In the genomic region with DNA sequence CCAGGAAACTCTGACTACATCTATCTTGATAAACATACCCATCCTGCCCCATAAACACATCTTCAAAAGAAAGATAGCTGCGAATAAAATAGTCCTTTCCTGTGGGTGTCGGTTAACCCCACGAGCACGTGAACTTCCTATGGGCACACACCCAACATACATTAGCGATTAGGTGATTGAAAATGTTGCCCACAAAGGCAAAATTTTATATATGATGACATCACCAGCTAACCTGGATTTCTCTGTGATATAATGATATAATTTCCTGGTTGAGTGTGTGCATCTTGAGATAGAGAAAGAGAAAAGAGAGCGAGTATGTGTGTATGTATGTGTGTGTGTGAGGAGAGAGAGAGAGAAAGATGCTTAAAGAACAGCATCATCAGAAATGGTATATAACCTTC, we compare ENCODE assay signal across 7 cellular contexts.
DNase-seq lines count a peak whose midpoint lies in the region; ATAC-seq and TF ChIP-seq lines count a peak whose summit lies in the region.

No MANE protein-coding gene starts in this region.

- peak; percentile 40 for DNase-seq in RKO (ENCODE audit: low spot score)
- peak; percentile 71 for DNase-seq in activated naive CD4-positive, alpha-beta T cell treated with anti-CD3 and anti-CD28 coated beads for 36 hours
- no peak for DNase-seq in lower lobe of right lung
- DNase-seq in thoracic aorta (ENCODE audit: low spot score), result no peak
- DNase-seq in uterus, result no peak

- H3K4me1 ChIP-seq in lower lobe of right lung, result peaks cover 42% of the 10 kb centered on the region
- H3K4me1 ChIP-seq in thoracic aorta (ENCODE audit: control insufficient read depth in 1 of 2, low read depth in 2 of 2), result peaks cover 7 to 14% of the 10 kb centered on the region in 2 donors
- H3K4me1 ChIP-seq in uterus, result no peaks in the 10 kb centered on the region

- peak; percentile 26 for ATAC-seq in GM18498 (IDR thresholded peaks at IDR 0.05; ENCODE audit: unreplicated experiment)
- ATAC-seq in HG02943 (IDR thresholded peaks at IDR 0.05; ENCODE audit: low read depth, unreplicated experiment), result peak; percentile 9
- no peak for ATAC-seq in lower lobe of right lung
- ATAC-seq in thoracic aorta (ENCODE audit: insufficient number of reproducible peaks, low FRiP score, low read depth), result no peak

- H3K9me3 Mint-ChIP-seq in activated naive CD4-positive, alpha-beta T cell treated with anti-CD3 and anti-CD28 coated beads for 36 hours, result no peaks in the 10 kb centered on the region

- H3K4me3 ChIP-seq in lower lobe of right lung, result peak overlapping the region; percentile 57
- H3K4me3 ChIP-seq in thoracic aorta, result peak overlapping the region; percentile 74
- H3K4me3 ChIP-seq in uterus, result peak overlapping the region in 1 of 2 donors; percentile 7

- no peak for TF ChIP-seq POLR2A in uterus (IDR thresholded peaks at IDR 0.05)

- H3K36me3 ChIP-seq in lower lobe of right lung (no peaks in the 10 kb centered on the region), thoracic aorta (no peaks in the 10 kb centered on the region), uterus (no peaks in the 10 kb centered on the region)

- no peak overlapping the region for H3K27ac Mint-ChIP-seq in activated naive CD4-positive, alpha-beta T cell treated with anti-CD3 and anti-CD28 coated beads for 36 hours

- H3K27me3 Mint-ChIP-seq in activated naive CD4-positive, alpha-beta T cell treated with anti-CD3 and anti-CD28 coated beads for 36 hours (ENCODE audit: low read depth), result no peaks in the 10 kb centered on the region

- CTCF ChIA-PET in activated naive CD4-positive, alpha-beta T cell treated with anti-CD3 and anti-CD28 coated beads for 36 hours (lab: Charles Lee), result interaction anchor here (0.5 to 0.8 kb wide), 2 partner anchors 44 to 65 kb away, joined by 3 to 8 read pairs; no protein-coding TSS in a partner anchor

- no peak for TF ChIP-seq CTCF in lower lobe of right lung (IDR thresholded peaks at IDR 0.05)
- no peak for TF ChIP-seq CTCF in thoracic aorta (IDR thresholded peaks at IDR 0.05)
- no peak for TF ChIP-seq CTCF in uterus (IDR thresholded peaks at IDR 0.05)

- H3K27ac ChIP-seq in lower lobe of right lung, result peak overlapping the region; percentile 80
- H3K27ac ChIP-seq in thoracic aorta, result peak overlapping the region in 1 of 2 donors; percentile 53
- H3K27ac ChIP-seq in uterus, result peak overlapping the region in 1 of 2 donors; percentile 62

- no peak overlapping the region for H3K4me3 Mint-ChIP-seq in activated naive CD4-positive, alpha-beta T cell treated with anti-CD3 and anti-CD28 coated beads for 36 hours

- intact Hi-C loops in activated naive CD4-positive, alpha-beta T cell treated with anti-CD3 and anti-CD28 coated beads for 36 hours (cut with micrococcal nuclease), result loop anchor here (1.0 to 10.0 kb wide), 10 partner anchors 24 to 1220 kb away; a partner anchor contains a TSS
- intact Hi-C loops in lower lobe of right lung (cut with DNase I), result no loop called here
- intact Hi-C loops in uterus (cut with DNase I; ENCODE audit: low total_unique reads), result no loop called here

- no peaks in the 10 kb centered on the region for H3K9me3 ChIP-seq in lower lobe of right lung
- H3K9me3 ChIP-seq in thoracic aorta, result no peaks in the 10 kb centered on the region
- no peaks in the 10 kb centered on the region for H3K9me3 ChIP-seq in uterus

- H3K27me3 ChIP-seq in lower lobe of right lung (ENCODE audit: low read depth) (no peaks in the 10 kb centered on the region), thoracic aorta (replicated peaks; ENCODE audit: insufficient read depth) (no peaks in the 10 kb centered on the region), uterus (no peaks in the 10 kb centered on the region)

- H3K36me3 Mint-ChIP-seq in activated naive CD4-positive, alpha-beta T cell treated with anti-CD3 and anti-CD28 coated beads for 36 hours (ENCODE audit: low read depth), result peaks cover 2% of the 10 kb centered on the region

- peaks cover 31% of the 10 kb centered on the region for H3K4me1 Mint-ChIP-seq in activated naive CD4-positive, alpha-beta T cell treated with anti-CD3 and anti-CD28 coated beads for 36 hours (ENCODE audit: low read depth)

Comparison
In these comparisons a context has a peak if more than half of its experiments do, and no peak if none do; other contexts are left out.
1. ATAC-seq: peak in GM18498 (single experiment) and HG02943 (single experiment); none in lower lobe of right lung (0 of 2) and thoracic aorta (single experiment).
2. DNase-seq: peak in RKO (single experiment) and activated naive CD4-positive, alpha-beta T cell treated with anti-CD3 and anti-CD28 coated beads for 36 hours (single experiment); none in lower lobe of right lung (single experiment), thoracic aorta (single experiment) and uterus (0 of 2).